Comparison of ENCODE assay signal across 12 cellular contexts in the genomic region with DNA sequence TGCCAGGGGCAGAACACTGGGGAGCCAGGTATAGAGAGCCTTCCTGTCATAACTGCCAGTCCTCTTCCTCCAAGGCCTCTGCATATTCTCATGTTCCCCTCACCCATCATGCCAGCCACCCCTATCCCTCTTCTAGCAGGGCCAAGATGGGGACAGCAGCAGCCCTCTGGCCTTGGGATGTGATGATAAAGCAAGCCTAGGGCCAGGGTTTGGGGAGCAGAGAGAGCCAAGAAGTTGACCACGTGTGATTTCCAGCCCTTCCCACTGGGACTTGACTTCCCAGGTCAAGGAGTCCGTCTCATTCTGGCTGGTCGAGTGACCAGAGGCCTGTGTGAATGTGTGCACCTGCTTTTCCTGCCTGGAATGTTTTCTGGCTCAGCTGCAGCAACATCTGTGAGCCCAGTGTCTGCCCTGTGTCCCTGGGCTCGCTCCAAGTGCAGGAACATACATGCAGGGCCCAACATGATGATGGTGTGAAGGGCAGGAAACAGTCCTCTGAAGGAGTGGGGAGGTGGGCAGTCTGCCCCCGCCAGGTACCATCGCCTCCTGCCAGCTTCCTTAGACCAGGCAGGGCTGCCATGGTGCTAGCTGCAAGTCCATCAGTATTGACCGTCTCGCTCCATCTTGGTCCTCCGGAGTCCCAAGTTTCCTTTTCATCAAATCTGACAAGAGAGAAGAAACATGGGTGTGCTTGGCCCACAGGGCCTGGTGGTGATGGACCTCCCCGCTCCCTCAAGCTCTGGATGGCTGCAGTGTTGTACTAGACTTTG. TPM values are rescaled to one million over a fixed set of nuclear protein-coding genes. Genes with fewer than 3 reads are reported as not detected.
A peak's percentile ranks its signal among the peaks of the same experiment; 100 is the strongest.
DNase-seq lines count a peak whose midpoint lies in the region; ATAC-seq and TF ChIP-seq lines count a peak whose summit lies in the region.
"Had no signal": no experiment of that assay in that cellular context is flagged by ENCODE, and none has a peak within 500 bp of the region (broad histone marks: within the 10 kb centered on the region; RNA-seq: fewer than 3 reads in every experiment).

No MANE protein-coding gene starts in this region.

- TF ChIP-seq CTCF in ascending aorta (IDR thresholded peaks at IDR 0.05) (no peak), mesothelial cell of epicardium (IDR thresholded peaks at IDR 0.05; ENCODE audit: unreplicated experiment) (no peak), tibial nerve (IDR thresholded peaks at IDR 0.05) (no peak)

- H3K36me3 ChIP-seq in ascending aorta (peaks cover 5 to 10% of the 10 kb centered on the region in 2 donors), tibial nerve (peaks cover 0 to 75% (median 0%) of the 10 kb centered on the region in 3 donors)

- H3K4me3 ChIP-seq in ascending aorta, result no peak overlapping the region
- no peak overlapping the region for H3K4me3 ChIP-seq in tibial nerve
- H3K4me3 ChIP-seq: lower lobe of right lung had no signal

- peaks cover 19% of the 10 kb centered on the region for H3K4me1 Mint-ChIP-seq in activated naive CD4-positive, alpha-beta T cell treated with anti-CD3 and anti-CD28 coated beads for 36 hours (ENCODE audit: low read depth)
- peaks cover 17% of the 10 kb centered on the region for H3K4me1 Mint-ChIP-seq in mesothelial cell of epicardium

- H3K27ac ChIP-seq in ascending aorta (peak overlapping the region; percentile 59 to 65), tibial nerve (peak overlapping the region in 3 of 4 donors; percentile 9 to 66 (median 65))

- TF ChIP-seq POLR2A in tibial nerve (IDR thresholded peaks at IDR 0.05), result no peak
- TF ChIP-seq POLR2A in GM18505 (IDR thresholded peaks at IDR 0.05; ENCODE audit: borderline replicate concordance, extremely low read depth, insufficient read depth, insufficient read length), result no peak

- WGBS in tibial nerve, 2 donors, result 66 to 79% methylated on average over 10 of the region's 10 CpGs

- H3K27me3 Mint-ChIP-seq in activated naive CD4-positive, alpha-beta T cell treated with anti-CD3 and anti-CD28 coated beads for 36 hours (ENCODE audit: low read depth), result no peaks in the 10 kb centered on the region
- no peaks in the 10 kb centered on the region for H3K27me3 Mint-ChIP-seq in mesothelial cell of epicardium (ENCODE audit: low read depth)

- H3K36me3 Mint-ChIP-seq in activated naive CD4-positive, alpha-beta T cell treated with anti-CD3 and anti-CD28 coated beads for 36 hours (ENCODE audit: low read depth), result peaks cover 11% of the 10 kb centered on the region
- H3K36me3 Mint-ChIP-seq in mesothelial cell of epicardium, result peaks cover 14% of the 10 kb centered on the region

- TF ChIP-seq EP300 in tibial nerve (IDR thresholded peaks at IDR 0.05), result no peak

- H3K9me3 Mint-ChIP-seq in activated naive CD4-positive, alpha-beta T cell treated with anti-CD3 and anti-CD28 coated beads for 36 hours, result no peaks in the 10 kb centered on the region
- no peaks in the 10 kb centered on the region for H3K9me3 Mint-ChIP-seq in mesothelial cell of epicardium

- ATAC-seq in GM18505 (IDR thresholded peaks at IDR 0.05; ENCODE audit: unreplicated experiment) (no peak), GM21390 (IDR thresholded peaks at IDR 0.05; ENCODE audit: unreplicated experiment) (no peak)
- ATAC-seq: lower lobe of right lung had no signal

- H3K27ac Mint-ChIP-seq in activated naive CD4-positive, alpha-beta T cell treated with anti-CD3 and anti-CD28 coated beads for 36 hours, result peak overlapping the region; percentile 71
- H3K27ac Mint-ChIP-seq in mesothelial cell of epicardium, result peak overlapping the region; percentile 22

- CTCF ChIA-PET in activated naive CD4-positive, alpha-beta T cell treated with anti-CD3 and anti-CD28 coated beads for 36 hours (lab: Charles Lee), result interaction anchor here (0.6 to 7.7 kb wide), 3 partner anchors 13 to 72 kb away, joined by 6 to 76 read pairs (median 11); no protein-coding TSS in a partner anchor

- peaks cover 0 to 10% of the 10 kb centered on the region in 2 donors for H3K4me1 ChIP-seq in ascending aorta
- H3K4me1 ChIP-seq in tibial nerve, result peaks cover 0 to 49% (median 12%) of the 10 kb centered on the region in 4 donors

- no peak overlapping the region for H3K4me3 Mint-ChIP-seq in activated naive CD4-positive, alpha-beta T cell treated with anti-CD3 and anti-CD28 coated beads for 36 hours
- no peak overlapping the region for H3K4me3 Mint-ChIP-seq in mesothelial cell of epicardium

- no peaks in the 10 kb centered on the region for H3K27me3 ChIP-seq in ascending aorta
- H3K27me3 ChIP-seq in tibial nerve, result no peaks in the 10 kb centered on the region

- intact Hi-C loops in activated naive CD4-positive, alpha-beta T cell treated with anti-CD3 and anti-CD28 coated beads for 36 hours (cut with micrococcal nuclease), result no loop called here
- intact Hi-C loops in ascending aorta (cut with DNase I), result no loop called here

- DNase-seq in activated naive CD4-positive, alpha-beta T cell treated with anti-CD3 and anti-CD28 coated beads for 36 hours, result no peak
- DNase-seq in activated naive CD4-positive, alpha-beta T cell (lab: John Stamatoyannopoulos, UW), result no peak
- DNase-seq in ascending aorta (ENCODE audit: low spot score in 2 of 2), result no peak
- peak in 1 of 2 experiments; percentile 30 for DNase-seq in mesothelial cell of epicardium (ENCODE audit: low spot score in 2 of 2, unreplicated experiment in 2 of 2)
- DNase-seq in tibial nerve (ENCODE audit: low spot score in 2 of 2), result no peak
- no peak for DNase-seq in foreskin melanocyte
- DNase-seq: activated gamma-delta T cell; effector CD8-positive, alpha-beta T cell; lower lobe of right lung; NCI-H2227 treated with DMSO at 0.1 percent for 48 hours had no signal

- no peaks in the 10 kb centered on the region for H3K9me3 ChIP-seq in ascending aorta
- H3K9me3 ChIP-seq in tibial nerve, result no peaks in the 10 kb centered on the region
- H3K9me3 ChIP-seq: lower lobe of right lung had no signal

RNA-seq across cellular contexts. Expression of a gene that starts 21.0 kb away (rescaled TPM):
- 1 to 10 TPM in 1 of 2 experiments, under 1 TPM in 1; 0.86 to 1.2 TPM for total RNA-seq in activated naive CD4-positive, alpha-beta T cell treated with anti-CD3 and anti-CD28 coated beads for 36 hours
- total RNA-seq in ascending aorta, result 28.4 TPM
- total RNA-seq in mesothelial cell of epicardium, result 51.2 to 57.6 TPM (median 55.5 TPM) in 3 replicates
- 10 to 100 TPM; 13.8 to 24.7 (median 18.6) TPM for total RNA-seq in tibial nerve

RNA-seq across cellular contexts. Expression of a gene that starts 30.4 kb away (rescaled TPM):
- total RNA-seq in activated naive CD4-positive, alpha-beta T cell treated with anti-CD3 and anti-CD28 coated beads for 36 hours, result 10 to 100 TPM; 17.0 to 19.8 TPM
- total RNA-seq in ascending aorta (15.5 TPM), mesothelial cell of epicardium (36.3 to 39.9 TPM (median 39.4 TPM) in 3 replicates), tibial nerve (10 to 100 TPM; 21.6 to 27.7 (median 26.1) TPM)

RNA-seq across cellular contexts. Expression of a gene that starts 43.9 kb away (rescaled TPM):
- not detected for total RNA-seq in activated naive CD4-positive, alpha-beta T cell treated with anti-CD3 and anti-CD28 coated beads for 36 hours
- total RNA-seq in ascending aorta (not detected), mesothelial cell of epicardium (not detected in 3 replicates), tibial nerve (not detected)
- total RNA-seq: lower lobe of right lung had no signal

Comparison
In these comparisons a context has a peak if more than half of its experiments do, and no peak if none do; other contexts are left out.
1. RNA of a gene that starts 21.0 kb away (total RNA-seq): 51.2 to 57.6 TPM in mesothelial cell of epicardium, 28.4 TPM in ascending aorta (single experiment) and 13.8 to 24.7 TPM in tibial nerve; 0.86 to 1.2 TPM in activated naive CD4-positive, alpha-beta T cell treated with anti-CD3 and anti-CD28 coated beads for 36 hours; every median in the first group is over 4 times any median in the second.